ENCODE assay signal across 1 cellular context in the genomic region with DNA sequence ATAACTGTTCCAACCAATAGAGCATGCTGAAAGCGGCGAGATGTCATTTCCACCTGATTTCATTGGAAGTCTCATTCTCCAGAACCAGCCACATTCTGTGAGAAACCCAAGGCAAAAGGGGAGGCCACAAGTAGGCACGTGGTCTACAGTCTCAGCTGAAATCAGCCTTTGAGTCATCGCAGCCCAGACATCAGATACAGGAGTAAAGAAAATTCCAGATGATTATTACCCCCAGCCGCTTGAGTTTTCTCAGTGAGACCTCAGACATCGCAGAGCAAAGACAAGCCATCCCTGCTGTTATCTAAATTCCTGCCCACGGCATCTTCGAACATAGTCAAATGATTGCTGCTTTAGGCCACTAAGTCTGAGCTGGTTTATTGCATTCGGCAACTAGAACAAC.
TF ChIP-seq lines count a peak whose summit lies in the region.

No MANE protein-coding gene starts in this region.

TF ChIP-seq in endothelial cell of umbilical vein, 7 proteins besides CTCF, POLR2A, EP300 and RAD21:
- no peak for TF ChIP-seq GATA2 (IDR thresholded peaks at IDR 0.05; ENCODE audit: insufficient read depth, insufficient read length, low read depth, low read length)
